8 cellular contexts compared by ENCODE assay signal in the genomic region with DNA sequence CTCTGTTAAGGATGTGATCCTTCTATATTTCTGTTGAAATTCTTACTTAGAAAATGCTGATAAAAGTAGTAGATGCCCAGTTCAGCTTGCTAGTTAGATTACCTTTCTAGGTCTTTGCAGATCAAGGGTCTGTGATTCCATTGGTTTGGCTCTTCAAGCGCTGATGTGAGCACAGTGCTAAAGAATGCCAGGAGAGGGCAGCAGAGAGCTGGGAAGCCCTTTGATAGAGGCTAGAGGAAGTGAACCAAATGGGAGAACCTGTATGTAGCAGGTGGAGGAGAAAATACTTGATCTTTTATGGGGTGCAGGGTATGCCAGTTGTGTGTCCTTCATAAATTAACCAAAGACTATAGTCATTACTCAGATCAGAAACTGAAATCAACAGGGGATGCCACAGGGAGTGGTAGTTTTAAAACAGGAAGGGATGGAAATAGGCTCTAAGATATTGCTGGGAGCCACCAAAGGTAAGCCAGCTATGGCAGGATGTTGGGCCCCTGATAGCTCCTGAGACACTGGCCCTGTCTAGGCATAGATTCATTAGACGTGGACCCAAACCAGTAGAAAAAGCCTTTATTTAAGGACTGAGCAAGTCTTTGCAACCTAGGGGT.
DNase-seq lines count a peak whose midpoint lies in the region; TF ChIP-seq lines count a peak whose summit lies in the region.

No MANE protein-coding gene starts in this region.

- DNase-seq in GM06990 (ENCODE audit: extremely low read depth, insufficient read length) = no peak
- DNase-seq in H4 (ENCODE audit: low spot score) = peak; percentile 58
- peak; percentile 30 for DNase-seq in LNCaP clone FGC (ENCODE audit: low read depth)
- peak; percentile 83 for DNase-seq in RPMI8226
- peak; percentile 40 for DNase-seq in activated naive CD4-positive, alpha-beta T cell treated with Interleukin-2 at 50 U/mL for 16 hours
- peak; percentile 87 for DNase-seq in glutamatergic neuron
- DNase-seq in trophoblast cell = peak; percentile 57 to 84
- DNase-seq in NCI-H226 = no peak

- H3K4me3 Mint-ChIP-seq in glutamatergic neuron (ENCODE audit: unreplicated experiment) = no peak overlapping the region

- H3K4me1 Mint-ChIP-seq in glutamatergic neuron (ENCODE audit: low read depth, unreplicated experiment) = peaks cover 23% of the 10 kb centered on the region

- no peaks in the 10 kb centered on the region for H3K79me1 ChIP-seq in trophoblast cell (ENCODE audit: low read length)

- H3K9me3 ChIP-seq in trophoblast cell (ENCODE audit: insufficient read depth, low read depth, low read length) = no peaks in the 10 kb centered on the region

- H4K8ac ChIP-seq in trophoblast cell (ENCODE audit: low read depth, low read length) = no peak overlapping the region

- H3K9ac ChIP-seq in trophoblast cell (ENCODE audit: low read length) = no peak overlapping the region

- no peak overlapping the region for H3K14ac ChIP-seq in trophoblast cell (ENCODE audit: low read length)

- H3K4ac ChIP-seq in trophoblast cell (ENCODE audit: low read depth, low read length) = no peak overlapping the region

- H2AFZ ChIP-seq in trophoblast cell (ENCODE audit: insufficient read depth, low read length, poor library complexity) = no peak overlapping the region

- H4K12ac ChIP-seq in trophoblast cell (ENCODE audit: low read depth, low read length) = no peak overlapping the region

- no peaks in the 10 kb centered on the region for H3K36me3 Mint-ChIP-seq in glutamatergic neuron (ENCODE audit: unreplicated experiment)

- no CpG with 5 or more reads among the region's 2 CpGs for WGBS in trophoblast cell (ENCODE audit: extremely low coverage, insufficient coverage, insufficient read length)

- peaks cover 5% of the 10 kb centered on the region for H3K27me3 Mint-ChIP-seq in glutamatergic neuron (ENCODE audit: unreplicated experiment)

- no peaks in the 10 kb centered on the region for H3K27me3 ChIP-seq in GM06990 (replicated peaks; ENCODE audit: control insufficient read depth, insufficient read depth, low read length)
- no peaks in the 10 kb centered on the region for H3K27me3 ChIP-seq in trophoblast cell (ENCODE audit: insufficient read depth, low read length)

- no peak overlapping the region for H3K27ac Mint-ChIP-seq in glutamatergic neuron (ENCODE audit: unreplicated experiment)

- no peak overlapping the region for H2AK5ac ChIP-seq in trophoblast cell (ENCODE audit: low read length)

- H3K4me1 ChIP-seq in trophoblast cell (ENCODE audit: control insufficient read depth in 1 of 2, insufficient read depth in 2 of 2, low read length in 2 of 2) = no peaks in the 10 kb centered on the region

- TF ChIP-seq CTCF in GM06990 (IDR thresholded peaks at IDR 0.05; ENCODE audit: insufficient read depth, low read length, poor library complexity, severe bottlenecking) = peak; percentile 87
- TF ChIP-seq CTCF in LNCaP clone FGC (IDR thresholded peaks at IDR 0.05; ENCODE audit: control insufficient read depth, extremely low read depth, insufficient read depth) = peak; percentile 91
- TF ChIP-seq CTCF in glutamatergic neuron (IDR thresholded peaks at IDR 0.05; ENCODE audit: partially characterized antibody, unreplicated experiment) = peak; percentile 78

- H3K4me3 ChIP-seq in GM06990 (replicated peaks; ENCODE audit: low read depth, low read length) (no peak overlapping the region), LNCaP clone FGC (ENCODE audit: low read depth, low read length) (no peak overlapping the region), trophoblast cell (ENCODE audit: low read depth, low read length) (no peak overlapping the region)

- no peak overlapping the region for H2BK5ac ChIP-seq in trophoblast cell (ENCODE audit: low read depth, low read length, poor library complexity)

- H2BK12ac ChIP-seq in trophoblast cell (ENCODE audit: low read length) = no peak overlapping the region

- H2BK120ac ChIP-seq in trophoblast cell (ENCODE audit: insufficient read depth, low read length, poor library complexity) = no peak overlapping the region

- H3K27ac ChIP-seq in trophoblast cell (ENCODE audit: low read depth, low read length) = no peak overlapping the region

- H3K23ac ChIP-seq in trophoblast cell (ENCODE audit: low read length) = no peak overlapping the region

- H4K91ac ChIP-seq in trophoblast cell (ENCODE audit: low read depth, low read length) = no peak overlapping the region

- no peak overlapping the region for H3K18ac ChIP-seq in trophoblast cell (ENCODE audit: low read length)

- peaks cover 9% of the 10 kb centered on the region for H3K9me3 Mint-ChIP-seq in glutamatergic neuron (ENCODE audit: unreplicated experiment)

- no peaks in the 10 kb centered on the region for H3K36me3 ChIP-seq in GM06990 (ENCODE audit: control insufficient read depth, insufficient read depth, low read length)
- no peaks in the 10 kb centered on the region for H3K36me3 ChIP-seq in trophoblast cell (ENCODE audit: control insufficient read depth in 1 of 2, insufficient read depth in 2 of 2, low read length in 2 of 2)

- H3K79me2 ChIP-seq in trophoblast cell (ENCODE audit: control insufficient read depth, insufficient read depth, low read length, poor library complexity) = no peaks in the 10 kb centered on the region

- no peak overlapping the region for H3K4me2 ChIP-seq in trophoblast cell (ENCODE audit: low read length)

Comparison
In these comparisons a context has a peak if more than half of its experiments do, and no peak if none do; other contexts are left out.
1. DNase-seq: peak in H4 (single experiment), LNCaP clone FGC (single experiment), RPMI8226 (single experiment), activated naive CD4-positive, alpha-beta T cell treated with Interleukin-2 at 50 U/mL for 16 hours (single experiment), glutamatergic neuron (single experiment) and trophoblast cell (2 of 2); none in GM06990 (single experiment) and NCI-H226 (single experiment).
2. Peak in every context shown above with its lines, with median percentiles within 50 percentile points of each other: CTCF ChIP-seq.